Comparison of ENCODE assay signal across 20 cellular contexts in the genomic region with DNA sequence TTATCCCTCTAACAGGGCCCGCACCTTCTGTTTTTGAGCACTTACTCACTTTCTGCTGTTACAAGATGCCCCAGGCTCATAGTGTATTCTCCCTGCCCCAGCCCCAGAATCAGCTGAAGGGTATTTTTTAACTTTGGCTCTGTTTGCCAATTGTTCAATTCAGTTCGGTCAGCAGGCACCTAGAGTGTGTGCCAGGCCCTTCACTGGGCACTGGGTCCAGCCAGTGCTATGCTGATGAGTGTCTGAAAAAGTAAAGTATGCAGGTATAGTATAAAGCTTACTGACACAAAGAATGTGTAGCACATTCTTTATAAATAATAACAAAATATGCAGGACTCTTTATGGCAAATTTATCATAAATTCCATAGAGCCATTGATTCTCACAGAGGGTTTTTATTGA. TPM values are rescaled to one million over a fixed set of nuclear protein-coding genes. Genes with fewer than 3 reads are reported as not detected.
DNase-seq lines count a peak whose midpoint lies in the region; ATAC-seq, FAIRE-seq and TF ChIP-seq lines count a peak whose summit lies in the region.
"Had no signal": no experiment of that assay in that cellular context is flagged by ENCODE, and none has a peak within 500 bp of the region (broad histone marks: within the 10 kb centered on the region; RNA-seq: fewer than 3 reads in every experiment).

No MANE protein-coding gene starts in this region.

- no peaks in the 10 kb centered on the region for H4K20me1 ChIP-seq in MM.1S (ENCODE audit: insufficient read depth, low read length)

- DNase-seq in body of pancreas (peak in 1 of 4 donors; percentile 13), right cardiac atrium (no peak), stomach (no peak), GM12891 (ENCODE audit: insufficient read length, low spot score) (no peak), omental fat pad (ENCODE audit: low spot score) (no peak), MM.1S (no peak)
- DNase-seq: ACHN, AML-193, DMS79, NCI-H1048, NCI-H1436 treated with DMSO at 0.1 percent for 48 hours, NCI-H2029, NCI-H345, NCI-H526 treated with DMSO at 0.1 percent for 48 hours had no signal

- TF ChIP-seq POLR2A in body of pancreas (IDR thresholded peaks at IDR 0.05) (no peak), gastroesophageal sphincter (IDR thresholded peaks at IDR 0.05) (no peak), stomach (IDR thresholded peaks at IDR 0.05) (no peak), GM12891 (IDR thresholded peaks at IDR 0.05; ENCODE audit: low read depth, low read length) (no peak)

- no peaks in the 10 kb centered on the region for H3F3A ChIP-seq in MM.1S (ENCODE audit: insufficient read depth, low read length)

- H3K9me3 ChIP-seq in body of pancreas (no peaks in the 10 kb centered on the region), gastroesophageal sphincter (no peaks in the 10 kb centered on the region), right cardiac atrium (ENCODE audit: control insufficient read depth, low read length) (no peaks in the 10 kb centered on the region), stomach (no peaks in the 10 kb centered on the region), MM.1S (replicated peaks; ENCODE audit: insufficient read depth, low read length) (no peaks in the 10 kb centered on the region)

- no peak for ATAC-seq in body of pancreas
- ATAC-seq in gastroesophageal sphincter = no peak
- peak; percentile 46 to 56 for ATAC-seq in right cardiac atrium
- ATAC-seq in omental fat pad (ENCODE audit: low FRiP score) = no peak
- ATAC-seq: Panc1 had no signal

- H3K4me3 ChIP-seq in body of pancreas (no peak overlapping the region), gastroesophageal sphincter (no peak overlapping the region), right cardiac atrium (ENCODE audit: low read length) (no peak overlapping the region), stomach (no peak overlapping the region), MM.1S (ENCODE audit: low read length) (no peak overlapping the region)

- no peak for FAIRE-seq in GM12891 (lab: Jason Lieb, UNC)
- FAIRE-seq: G401.6, H54 had no signal

- 51% methylated on average over 2 of the region's 2 CpGs for WGBS in body of pancreas, 2 donors
- 63 to 78% methylated on average over 2 of the region's 2 CpGs for WGBS in gastroesophageal sphincter (ENCODE audit: low coverage in 1 of 2), 2 donors
- 63% methylated on average over 2 of the region's 2 CpGs for WGBS in right cardiac atrium
- 59 to 69% (median 62%) methylated on average over 2 of the region's 2 CpGs for WGBS in stomach, 5 donors

- peak overlapping the region in 3 of 4 donors; percentile 85 to 92 (median 90) for H3K27ac ChIP-seq in body of pancreas
- H3K27ac ChIP-seq in gastroesophageal sphincter = peak overlapping the region in 3 of 4 donors; percentile 37 to 68 (median 62)
- peak overlapping the region; percentile 95 for H3K27ac ChIP-seq in right cardiac atrium (ENCODE audit: low read length)
- H3K27ac ChIP-seq in stomach = peak overlapping the region in 3 of 5 donors; percentile 36 to 80 (median 75)
- H3K27ac ChIP-seq in MM.1S (ENCODE audit: low read length) = no peak overlapping the region
- H3K27ac ChIP-seq: C4-2B, KMS-11 had no signal

- TF ChIP-seq CTCF in body of pancreas (IDR thresholded peaks at IDR 0.05) (no peak), gastroesophageal sphincter (IDR thresholded peaks at IDR 0.05) (no peak), stomach (IDR thresholded peaks at IDR 0.05) (no peak), omental fat pad (IDR thresholded peaks at IDR 0.05) (no peak), MM.1S (IDR thresholded peaks at IDR 0.05; ENCODE audit: low read length) (no peak)

- H3K4me1 ChIP-seq in body of pancreas (peaks cover 49% of the 10 kb centered on the region), gastroesophageal sphincter (peaks cover 0 to 38% (median 0%) of the 10 kb centered on the region in 3 donors), right cardiac atrium (ENCODE audit: control insufficient read depth, insufficient read depth, low read length) (no peaks in the 10 kb centered on the region), stomach (peaks cover 22 to 42% (median 33%) of the 10 kb centered on the region in 4 donors), MM.1S (ENCODE audit: low read length) (peaks cover 7% of the 10 kb centered on the region; the same call in 1 of the 2 replicates)

- H3K9ac ChIP-seq in MM.1S (ENCODE audit: low read length) = no peak overlapping the region
- H3K9ac ChIP-seq: KMS-11 had no signal

- no peak overlapping the region for H2AFZ ChIP-seq in MM.1S (ENCODE audit: low read length)

- H3K4me2 ChIP-seq in MM.1S (ENCODE audit: low read depth, low read length) = no peak overlapping the region
- H3K4me2 ChIP-seq: KMS-11 had no signal

- H3K79me2 ChIP-seq in MM.1S (ENCODE audit: low read length) = no peaks in the 10 kb centered on the region

- H3K27me3 ChIP-seq in body of pancreas = no peaks in the 10 kb centered on the region
- no peaks in the 10 kb centered on the region for H3K27me3 ChIP-seq in gastroesophageal sphincter
- no peaks in the 10 kb centered on the region for H3K27me3 ChIP-seq in right cardiac atrium (ENCODE audit: control insufficient read depth, insufficient read depth)
- H3K27me3 ChIP-seq in stomach = no peaks in the 10 kb centered on the region
- no peaks in the 10 kb centered on the region for H3K27me3 ChIP-seq in MM.1S (replicated peaks; ENCODE audit: insufficient read depth, low read length)

- TF ChIP-seq EP300 in gastroesophageal sphincter (IDR thresholded peaks at IDR 0.05) = no peak
- TF ChIP-seq EP300 in stomach (IDR thresholded peaks at IDR 0.05) = no peak

- no peaks in the 10 kb centered on the region for H3K36me3 ChIP-seq in body of pancreas (replicated peaks in 1 of 2; ENCODE audit: insufficient read depth in 1 of 2, low read depth in 2 of 2)
- no peaks in the 10 kb centered on the region for H3K36me3 ChIP-seq in gastroesophageal sphincter
- no peaks in the 10 kb centered on the region for H3K36me3 ChIP-seq in stomach
- H3K36me3 ChIP-seq in MM.1S (replicated peaks; ENCODE audit: insufficient read depth, low read length) = no peaks in the 10 kb centered on the region

- no peaks in the 10 kb centered on the region for H3K9me2 ChIP-seq in MM.1S (replicated peaks; ENCODE audit: insufficient read depth, low read length)

- intact Hi-C loops in body of pancreas (cut with DNase I) = no loop called here
- intact Hi-C loops in right cardiac atrium (cut with DNase I) = no loop called here
- intact Hi-C loops in stomach (cut with DNase I; ENCODE audit: low total_unique reads) = no loop called here

TF ChIP-seq in GM12891, 5 proteins besides CTCF, POLR2A, EP300 and RAD21:
- TF ChIP-seq SPI1 (IDR thresholded peaks at IDR 0.05; ENCODE audit: low read depth, low read length) = no peak
- TF ChIP-seq TAF1 (IDR thresholded peaks at IDR 0.05; ENCODE audit: low read depth, low read length) = no peak
- TF ChIP-seq POU2F2 (IDR thresholded peaks at IDR 0.05; ENCODE audit: low read depth, low read length) = no peak
- no peak for TF ChIP-seq PAX5 (IDR thresholded peaks at IDR 0.05; ENCODE audit: insufficient read depth, low read length, severe bottlenecking)
- TF ChIP-seq POLR2AphosphoS5 (IDR thresholded peaks at IDR 0.05; ENCODE audit: low read depth, low read length) = no peak

RNA-seq across cellular contexts. Expression of a gene that starts 35.0 kb away (rescaled TPM):
- 1 to 10 TPM; 2.9 to 4.9 TPM for total RNA-seq in body of pancreas
- 1 to 10 TPM in 1 of 4 donors, not detected in 3; 1.1 TPM for total RNA-seq in gastroesophageal sphincter
- 1 to 10 TPM in 1 of 4 donors, under 1 TPM in 2, not detected in 1; 0.06 to 1.0 (median 0.09) TPM for total RNA-seq in right cardiac atrium
- polyA plus RNA-seq in right cardiac atrium = 0.25 TPM
- total RNA-seq in stomach = 1 to 10 TPM in 2 of 5 donors, under 1 TPM in 1, not detected in 2; 0.45 to 5.1 (median 2.9) TPM
- 1 to 10 TPM in 2 of 3 donors, under 1 TPM in 1; 0.38 to 1.7 (median 1.1) TPM for polyA plus RNA-seq in stomach
- 0.15 TPM for polyA plus RNA-seq in GM12891 (2012; ENCODE audit: low read depth, missing spikeins)
- total RNA-seq in omental fat pad = under 1 TPM in 1 of 4 donors, not detected in 3; 0.96 TPM

Comparison
In these comparisons a context has a peak if more than half of its experiments do, and no peak if none do; other contexts are left out.
1. ATAC-seq: peak in right cardiac atrium (2 of 2); none in body of pancreas (single experiment), gastroesophageal sphincter (single experiment) and omental fat pad (single experiment).